Comparison of ENCODE assay signal across 1 cellular context in genomic region chr10:20887706-20888535, GRCh38.
A peak's percentile ranks its signal among the peaks of the same experiment; 100 is the strongest.
TF ChIP-seq lines count a peak whose summit lies in the region.

No MANE protein-coding gene starts in this region.

TF ChIP-seq in HEK293, 187 proteins besides CTCF, POLR2A, EP300 and RAD21 (continued from another document):
- peak; percentile 41; the same call in 1 of the 2 replicates for TF ChIP-seq FEZF1 (tag by site-specific recombination; IDR thresholded peaks at IDR 0.05)
- TF ChIP-seq PRDM2 (tag by site-specific recombination; IDR thresholded peaks at IDR 0.05; ENCODE audit: borderline replicate concordance) = no peak
